Comparison of ENCODE assay signal across 8 cellular contexts in the genomic region with DNA sequence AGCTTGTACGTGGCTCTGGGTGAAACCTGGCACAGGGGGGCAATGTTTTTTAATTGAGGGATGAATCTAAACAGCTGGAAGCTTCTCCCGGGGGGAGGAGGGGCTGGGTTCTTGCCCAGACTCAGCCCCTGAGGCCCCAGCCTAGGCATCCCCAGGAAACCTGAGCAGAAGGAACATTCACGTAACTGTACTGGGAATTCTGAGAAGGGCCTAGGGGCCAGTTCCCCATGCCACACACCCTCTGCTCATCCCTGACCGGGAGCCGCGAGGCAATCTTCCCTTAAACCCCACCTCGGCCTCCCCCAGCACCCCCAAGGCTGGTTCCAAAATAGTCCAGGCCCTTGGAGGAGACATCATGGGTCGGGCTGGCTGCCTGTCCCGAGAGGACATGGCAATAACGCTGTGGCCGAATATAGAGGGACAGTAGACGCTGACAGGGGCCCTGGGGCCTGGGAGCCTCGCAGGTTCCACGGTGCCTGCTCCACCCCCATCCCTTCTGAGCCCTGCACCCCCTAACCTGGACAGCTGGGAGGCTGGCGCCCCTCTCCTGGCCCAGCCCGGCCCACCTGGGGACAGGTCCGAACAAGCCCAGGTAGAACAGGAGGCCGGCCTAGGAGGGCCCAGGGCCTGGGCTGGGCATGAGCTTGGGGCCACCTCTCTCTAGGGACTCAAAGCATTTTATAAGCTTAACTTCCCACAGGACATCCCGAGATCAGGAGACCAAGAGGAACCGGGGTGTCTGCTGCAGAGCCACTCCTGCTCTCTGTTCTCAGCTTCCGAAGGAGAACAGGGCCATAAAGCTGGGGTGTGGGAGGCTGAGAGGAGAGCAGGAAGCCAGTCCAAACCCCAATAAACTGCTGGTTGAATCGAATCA.
A peak's percentile ranks its signal among the peaks of the same experiment; 100 is the strongest.
DNase-seq lines count a peak whose midpoint lies in the region; ATAC-seq and TF ChIP-seq lines count a peak whose summit lies in the region.

No MANE protein-coding gene starts in this region.

- no peaks in the 10 kb centered on the region for H3K9me3 ChIP-seq in heart left ventricle
- no peaks in the 10 kb centered on the region for H3K9me3 ChIP-seq in HAP-1

- DNase-seq in D341Med (ENCODE audit: low spot score), result peak; percentile 66
- DNase-seq in heart left ventricle, result peak in 1 of 5 donors; percentile 66
- peak; percentile 66 for DNase-seq in sciatic nerve (ENCODE audit: low spot score)
- no peak for DNase-seq in middle frontal gyrus (ENCODE audit: extremely low spot score, low spot score)
- DNase-seq in activated CD4-positive, alpha-beta T cell treated with anti-CD3 and anti-CD28 coated beads, Interleukin-2, amount 50 U/mL, for 1 hour, result no peak
- DNase-seq in HAP-1 (ENCODE audit: low spot score in 2 of 2), result no peak
- DNase-seq in SHP77 (lab: John Stamatoyannopoulos, UW), result no peak

- H3K27me3 ChIP-seq in heart left ventricle (no peaks in the 10 kb centered on the region), HAP-1 (ENCODE audit: low read depth) (no peaks in the 10 kb centered on the region)

- WGBS in heart left ventricle, 4 donors, result 65 to 81% (median 73%) methylated on average over 17 to 22 of the region's 22 CpGs

- no peak for TF ChIP-seq CTCF in heart left ventricle (IDR thresholded peaks at IDR 0.05)

- ATAC-seq in SK-N-SH treated with all-trans-retinoic acid at 6 μM for 48 hours, result peak; percentile 0; the same call in 1 of the 3 replicates
- peak; percentile 1 to 11 (median 2) for ATAC-seq in heart left ventricle
- ATAC-seq in sciatic nerve, result peak; percentile 0

- intact Hi-C loops in heart left ventricle (cut with DNase I), result loop anchor here (1.0 to 10.0 kb wide), 10 partner anchors 82 to 407 kb away; a partner anchor contains a TSS
- intact Hi-C loops in sciatic nerve (cut with DNase I), result loop anchor here (5.0 to 10.0 kb wide), 3 partner anchors 87 to 165 kb away; no protein-coding TSS in a partner anchor

- H3K27ac ChIP-seq in heart left ventricle, result peak overlapping the region; percentile 71 to 91 (median 82)

- no peak overlapping the region for H3K4me3 ChIP-seq in heart left ventricle
- no peak overlapping the region for H3K4me3 ChIP-seq in HAP-1

- no peak for TF ChIP-seq POLR2A in heart left ventricle (IDR thresholded peaks at IDR 0.05)

- H3K4me1 ChIP-seq in heart left ventricle (peaks cover 0 to 66% (median 44%) of the 10 kb centered on the region in 12 donors), HAP-1 (peaks cover 7% of the 10 kb centered on the region)

- in situ Hi-C loops in HAP-1 (cut with MboI; ENCODE audit: low sequenced_read_pairs), result loop anchor here (5.0 to 10.0 kb wide), 2 partner anchors 167 to 405 kb away; a partner anchor contains a TSS

- H3K36me3 ChIP-seq in heart left ventricle (no peaks in the 10 kb centered on the region), HAP-1 (replicated peaks) (no peaks in the 10 kb centered on the region)

TF ChIP-seq in SK-N-SH treated with all-trans-retinoic acid at 6 μM for 48 hours, 23 proteins besides CTCF, POLR2A, EP300 and RAD21:
- TF ChIP-seq TCF4 (CRISPR knock-in tag; IDR thresholded peaks at IDR 0.05; ENCODE audit: borderline replicate concordance), result no peak
- no peak for TF ChIP-seq SNAI2 (CRISPR knock-in tag; IDR thresholded peaks at IDR 0.05)

Comparison
In these comparisons a context has a peak if more than half of its experiments do, and no peak if none do; other contexts are left out.
1. DNase-seq: peak in D341Med (single experiment) and sciatic nerve (single experiment); none in middle frontal gyrus (single experiment), activated CD4-positive, alpha-beta T cell treated with anti-CD3 and anti-CD28 coated beads, Interleukin-2, amount 50 U/mL, for 1 hour (single experiment), HAP-1 (0 of 2) and SHP77 (0 of 2).
2. Peak in every context shown above with its lines, with median percentiles within 50 percentile points of each other: ATAC-seq.